Comparison of ENCODE assay signal across 7 cellular contexts in genomic region chr2:63698825-63699548, GRCh38.
DNase-seq lines count a peak whose midpoint lies in the region; ATAC-seq and TF ChIP-seq lines count a peak whose summit lies in the region.

No MANE protein-coding gene starts in this region.

- peak; percentile 70 for ATAC-seq in GM18907 (IDR thresholded peaks at IDR 0.05; ENCODE audit: unreplicated experiment)

- no peak overlapping the region for H3K27ac ChIP-seq in neural cell (ENCODE audit: low read length)

- no peaks in the 10 kb centered on the region for H3K9me2 ChIP-seq in neural cell (ENCODE audit: insufficient read depth, low read length)

- H3K9ac ChIP-seq in neural cell (ENCODE audit: low read length): no peak overlapping the region

- no peaks in the 10 kb centered on the region for H4K20me1 ChIP-seq in neural cell (ENCODE audit: insufficient read depth)

- H3K79me2 ChIP-seq in neural cell (replicated peaks; ENCODE audit: insufficient read depth, low read length): no peaks in the 10 kb centered on the region

- H2AFZ ChIP-seq in neural cell (ENCODE audit: low read depth, low read length): no peak overlapping the region

- no peaks in the 10 kb centered on the region for H3K9me3 ChIP-seq in neural cell (ENCODE audit: low read length)

- no peaks in the 10 kb centered on the region for H3K36me3 ChIP-seq in neural cell (ENCODE audit: insufficient read depth, low read length)

- TF ChIP-seq RAD21 in neural cell (conservative IDR thresholded peaks at IDR 0.05): no peak

- TF ChIP-seq EP300 in neural cell (conservative IDR thresholded peaks at IDR 0.05; ENCODE audit: poor library complexity, severe bottlenecking): no peak

- DNase-seq in DMS153 (lab: John Stamatoyannopoulos, UW) (peak; percentile 28), HuH-7.5 (ENCODE audit: low spot score) (peak; percentile 39), SW480 (ENCODE audit: low spot score) (peak; percentile 57), fibroblast of the aortic adventitia (ENCODE audit: low read depth) (peak; percentile 93)
- DNase-seq in effector CD8-positive, alpha-beta T cell (lab: John Stamatoyannopoulos, UW): no peak

- no peak overlapping the region for H3K4me2 ChIP-seq in neural cell (ENCODE audit: low read length)

- TF ChIP-seq CTCF in fibroblast of the aortic adventitia (IDR thresholded peaks at IDR 0.05; ENCODE audit: insufficient read depth, low read length): peak; percentile 63
- peak; percentile 24 for TF ChIP-seq CTCF in neural cell (IDR thresholded peaks at IDR 0.05; ENCODE audit: poor library complexity, severe bottlenecking)

- no peaks in the 10 kb centered on the region for H3F3A ChIP-seq in neural cell (ENCODE audit: insufficient read depth, low read length, poor library complexity, severe bottlenecking)

- H3K4me3 ChIP-seq in fibroblast of the aortic adventitia (ENCODE audit: low read depth, low read length): no peak overlapping the region
- no peak overlapping the region for H3K4me3 ChIP-seq in neural cell (ENCODE audit: low read length)

- no peaks in the 10 kb centered on the region for H3K27me3 ChIP-seq in neural cell (ENCODE audit: insufficient read depth, low read depth, low read length)

TF ChIP-seq in neural cell, 6 proteins besides CTCF, POLR2A, EP300 and RAD21:
- TF ChIP-seq, protein P1, sequence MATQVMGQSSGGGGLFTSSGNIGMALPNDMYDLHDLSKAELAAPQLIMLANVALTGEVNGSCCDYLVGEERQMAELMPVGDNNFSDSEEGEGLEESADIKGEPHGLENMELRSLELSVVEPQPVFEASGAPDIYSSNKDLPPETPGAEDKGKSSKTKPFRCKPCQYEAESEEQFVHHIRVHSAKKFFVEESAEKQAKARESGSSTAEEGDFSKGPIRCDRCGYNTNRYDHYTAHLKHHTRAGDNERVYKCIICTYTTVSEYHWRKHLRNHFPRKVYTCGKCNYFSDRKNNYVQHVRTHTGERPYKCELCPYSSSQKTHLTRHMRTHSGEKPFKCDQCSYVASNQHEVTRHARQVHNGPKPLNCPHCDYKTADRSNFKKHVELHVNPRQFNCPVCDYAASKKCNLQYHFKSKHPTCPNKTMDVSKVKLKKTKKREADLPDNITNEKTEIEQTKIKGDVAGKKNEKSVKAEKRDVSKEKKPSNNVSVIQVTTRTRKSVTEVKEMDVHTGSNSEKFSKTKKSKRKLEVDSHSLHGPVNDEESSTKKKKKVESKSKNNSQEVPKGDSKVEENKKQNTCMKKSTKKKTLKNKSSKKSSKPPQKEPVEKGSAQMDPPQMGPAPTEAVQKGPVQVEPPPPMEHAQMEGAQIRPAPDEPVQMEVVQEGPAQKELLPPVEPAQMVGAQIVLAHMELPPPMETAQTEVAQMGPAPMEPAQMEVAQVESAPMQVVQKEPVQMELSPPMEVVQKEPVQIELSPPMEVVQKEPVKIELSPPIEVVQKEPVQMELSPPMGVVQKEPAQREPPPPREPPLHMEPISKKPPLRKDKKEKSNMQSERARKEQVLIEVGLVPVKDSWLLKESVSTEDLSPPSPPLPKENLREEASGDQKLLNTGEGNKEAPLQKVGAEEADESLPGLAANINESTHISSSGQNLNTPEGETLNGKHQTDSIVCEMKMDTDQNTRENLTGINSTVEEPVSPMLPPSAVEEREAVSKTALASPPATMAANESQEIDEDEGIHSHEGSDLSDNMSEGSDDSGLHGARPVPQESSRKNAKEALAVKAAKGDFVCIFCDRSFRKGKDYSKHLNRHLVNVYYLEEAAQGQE (IDR thresholded peaks at IDR 0.05; ENCODE audit: borderline replicate concordance): no peak
- TF ChIP-seq EZH2 (IDR thresholded peaks at IDR 0.05; ENCODE audit: borderline replicate concordance, insufficient read depth, low read length, poor library complexity, severe bottlenecking): no peak
- TF ChIP-seq POLR2AphosphoS5 (IDR thresholded peaks at IDR 0.05): no peak
